Comparison of ENCODE assay signal across 16 cellular contexts in the genomic region with DNA sequence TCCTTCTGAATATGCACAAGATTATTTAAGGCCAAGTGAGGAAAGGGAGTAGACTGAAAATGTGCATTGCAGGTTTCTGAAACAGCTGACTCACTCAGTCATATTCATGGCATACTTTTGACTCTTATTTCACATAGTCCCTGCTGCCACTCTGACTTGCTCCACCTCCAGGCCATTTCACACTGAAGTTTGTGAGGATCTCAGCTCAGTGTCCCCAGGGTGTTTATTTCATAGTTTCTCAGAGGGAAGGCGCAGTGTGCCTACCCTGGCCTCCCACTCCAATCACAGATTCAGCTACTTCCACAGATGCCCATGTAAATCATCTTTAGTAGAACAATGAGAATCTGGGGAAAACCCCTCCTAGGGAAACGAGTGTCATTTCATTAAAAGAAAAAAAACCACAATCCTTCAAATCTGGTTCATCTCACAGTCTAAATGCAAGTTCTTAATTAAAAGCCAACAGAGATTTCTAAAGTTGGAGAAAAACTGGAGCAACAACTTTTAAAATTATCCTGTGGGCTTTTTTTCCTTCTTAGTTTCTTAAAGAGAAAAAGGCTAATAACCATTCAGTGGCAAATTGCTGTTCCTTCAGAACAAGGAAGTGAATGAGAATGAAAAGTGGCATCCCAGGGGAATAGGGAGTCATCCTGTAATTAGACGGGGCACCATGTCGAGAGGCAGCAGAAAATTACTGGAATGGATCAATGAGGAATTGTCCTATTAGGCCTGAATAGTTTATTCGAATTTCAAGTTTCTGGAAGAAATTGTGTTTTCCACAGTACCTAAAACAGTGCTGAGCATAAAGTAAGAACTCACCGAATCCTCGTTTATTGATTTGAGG.
A peak's percentile ranks its signal among the peaks of the same experiment; 100 is the strongest.
DNase-seq lines count a peak whose midpoint lies in the region; ATAC-seq, FAIRE-seq and TF ChIP-seq lines count a peak whose summit lies in the region.
"Had no signal": no experiment of that assay in that cellular context is flagged by ENCODE, and none has a peak within 500 bp of the region (broad histone marks: within the 10 kb centered on the region; RNA-seq: fewer than 3 reads in every experiment).

No MANE protein-coding gene starts in this region.

- no peak for TF ChIP-seq RAD21 in HepG2 (CRISPR knock-in tag; IDR thresholded peaks at IDR 0.05)

- H2AFZ ChIP-seq in HepG2 (ENCODE audit: low read length): no peak overlapping the region
- H2AFZ ChIP-seq: parathyroid adenoma had no signal

- no TSS peak for BruUV-seq in HepG2 (replicated peaks; lab: Mats Ljungman, UMichigan)

- in situ Hi-C loops in HepG2 (cut with HindIII; ENCODE audit: extremely low pct_ligation_motif_present, low pct_unique_long_range_greater_than_20kb): no loop called here

- no peak overlapping the region for H3K27ac ChIP-seq in HepG2 (ENCODE audit: extremely low read length, insufficient read depth, low read length)
- H3K27ac ChIP-seq: colonic mucosa, lower lobe of right lung, parathyroid adenoma, RWPE1, thoracic aorta had no signal

- no peaks in the 10 kb centered on the region for H3K9me3 ChIP-seq in HepG2 (ENCODE audit: low read length)
- H3K9me3 ChIP-seq: colonic mucosa, lower lobe of right lung, thoracic aorta had no signal

- ATAC-seq in GM18519 (IDR thresholded peaks at IDR 0.05; ENCODE audit: low FRiP score, unreplicated experiment): peak; percentile 46
- peak; percentile 43 for ATAC-seq in HG03565 (IDR thresholded peaks at IDR 0.05; ENCODE audit: unreplicated experiment)
- ATAC-seq in WTC11: peak; percentile 74
- no peak for ATAC-seq in HepG2
- ATAC-seq: activated CD4-positive, CD25-positive, alpha-beta regulatory T cell treated with anti-CD3 and anti-CD28 coated beads, Interleukin-2, amount 50 U/mL, for 24 hours; lower lobe of right lung had no signal

- FAIRE-seq in HepG2 (lab: Jason Lieb, UNC): no peak

- H3K36me3 ChIP-seq in HepG2 (replicated peaks in 1 of 2; ENCODE audit: control insufficient read depth in 1 of 2, insufficient read depth in 2 of 2, low read length in 2 of 2): no peaks in the 10 kb centered on the region
- H3K36me3 ChIP-seq: colonic mucosa, lower lobe of right lung, thoracic aorta had no signal

- no peaks in the 10 kb centered on the region for H3K4me1 ChIP-seq in HepG2 (ENCODE audit: insufficient read depth, low read length)
- H3K4me1 ChIP-seq: colonic mucosa, lower lobe of right lung, parathyroid adenoma had no signal

- H3K79me2 ChIP-seq in HepG2 (ENCODE audit: insufficient read depth, low read length): no peaks in the 10 kb centered on the region
- H3K79me2 ChIP-seq: parathyroid adenoma had no signal

- peaks cover 25% of the 10 kb centered on the region for H3K4me1 Mint-ChIP-seq in WTC11
- H3K4me1 Mint-ChIP-seq in mesothelial cell of epicardium: peaks cover 30% of the 10 kb centered on the region
- no peaks in the 10 kb centered on the region for H3K4me1 Mint-ChIP-seq in activated T-cell treated with anti-CD3 and anti-CD28 coated beads, Interleukin-2, amount 50 U/mL, for 24 hours (ENCODE audit: low read depth)

- H3K9ac ChIP-seq in HepG2 (ENCODE audit: insufficient read depth, low read depth, low read length): no peak overlapping the region
- H3K9ac ChIP-seq: parathyroid adenoma had no signal

- H3K36me3 Mint-ChIP-seq in WTC11 (no peaks in the 10 kb centered on the region), mesothelial cell of epicardium (no peaks in the 10 kb centered on the region)
- H3K36me3 Mint-ChIP-seq in activated T-cell treated with anti-CD3 and anti-CD28 coated beads, Interleukin-2, amount 50 U/mL, for 24 hours (ENCODE audit: low read depth): no peaks in the 10 kb centered on the region

- H3K9me3 Mint-ChIP-seq in WTC11 (no peaks in the 10 kb centered on the region), mesothelial cell of epicardium (no peaks in the 10 kb centered on the region)
- H3K9me3 Mint-ChIP-seq in activated T-cell treated with anti-CD3 and anti-CD28 coated beads, Interleukin-2, amount 50 U/mL, for 24 hours: no peaks in the 10 kb centered on the region

- POLR2A ChIA-PET in WTC11 (lab: Charles Lee) (no interaction called here), HepG2 (lab: Yijun Ruan, JAX) (no interaction called here)

- intact Hi-C loops in HepG2 (cut with micrococcal nuclease; ENCODE audit: unreplicated experiment): no loop called here

- H3K27me3 Mint-ChIP-seq in WTC11 (ENCODE audit: low read depth): no peaks in the 10 kb centered on the region
- H3K27me3 Mint-ChIP-seq in mesothelial cell of epicardium (ENCODE audit: low read depth): peaks cover 2% of the 10 kb centered on the region
- no peaks in the 10 kb centered on the region for H3K27me3 Mint-ChIP-seq in activated T-cell treated with anti-CD3 and anti-CD28 coated beads, Interleukin-2, amount 50 U/mL, for 24 hours

- no peak for TF ChIP-seq POLR2A in HepG2 (IDR thresholded peaks at IDR 0.05; ENCODE audit: insufficient read depth in 1 of 2, low read depth in 2 of 2, low read length in 2 of 2)

- WGBS in HepG2 (ENCODE audit: low lambda C conversion rate): 28% methylated on average over 7 of the region's 7 CpGs

- TF ChIP-seq CTCF in WTC11 (IDR thresholded peaks at IDR 0.05) (no peak), mesothelial cell of epicardium (IDR thresholded peaks at IDR 0.05; ENCODE audit: unreplicated experiment) (no peak), HepG2 (CRISPR knock-in tag; IDR thresholded peaks at IDR 0.05) (no peak)

- H3K27ac Mint-ChIP-seq in WTC11 (peak overlapping the region; percentile 69; the same call in 1 of the 2 replicates), mesothelial cell of epicardium (peak overlapping the region; percentile 74)
- H3K27ac Mint-ChIP-seq in activated T-cell treated with anti-CD3 and anti-CD28 coated beads, Interleukin-2, amount 50 U/mL, for 24 hours: no peak overlapping the region

- H3K27me3 ChIP-seq in HepG2 (ENCODE audit: control insufficient read depth in 1 of 2, insufficient read depth in 2 of 2, low read length in 2 of 2): no peaks in the 10 kb centered on the region
- H3K27me3 ChIP-seq: colonic mucosa had no signal

- TF ChIP-seq EP300 in HepG2 (IDR thresholded peaks at IDR 0.05; ENCODE audit: low read depth in 2 of 2, low read length in 2 of 2) (no peak), HepG2 (CRISPR knock-in tag; IDR thresholded peaks at IDR 0.05; ENCODE audit: borderline replicate concordance) (no peak)

- H3K4me3 Mint-ChIP-seq in WTC11 (no peak overlapping the region), mesothelial cell of epicardium (no peak overlapping the region)
- H3K4me3 Mint-ChIP-seq in activated T-cell treated with anti-CD3 and anti-CD28 coated beads, Interleukin-2, amount 50 U/mL, for 24 hours: no peak overlapping the region

- no peaks in the 10 kb centered on the region for H4K20me1 ChIP-seq in HepG2 (ENCODE audit: insufficient read depth, low read length)

- DNase-seq in WTC11 (ENCODE audit: low spot score): no peak
- DNase-seq in mesothelial cell of epicardium (ENCODE audit: low spot score in 2 of 2, unreplicated experiment in 2 of 2): no peak
- no peak for DNase-seq in activated T-cell treated with anti-CD3 and anti-CD28 coated beads, Interleukin-2, amount 50 U/mL, for 24 hours
- no peak for DNase-seq in DMS114 treated with DMSO at 0.1 percent for 48 hours (lab: John Stamatoyannopoulos, UW; ENCODE audit: unreplicated experiment)
- DNase-seq in HepG2 (ENCODE audit: low spot score): no peak
- DNase-seq: colonic mucosa, DND-41, HCEC 1CT, lower lobe of right lung, NCI-H1048 had no signal

- CTCF ChIA-PET in WTC11 (lab: Charles Lee) (no interaction called here), HepG2 (lab: Yijun Ruan, JAX; ENCODE audit: low intra/inter-chr PET ratio, low total read pairs) (no interaction called here)

- no peak overlapping the region for H3K4me3 ChIP-seq in HepG2 (replicated peaks in 1 of 3; ENCODE audit: insufficient read depth in 1 of 3, low read depth in 2 of 3, low read length in 3 of 3)
- H3K4me3 ChIP-seq: colonic mucosa, lower lobe of right lung, thoracic aorta had no signal

- H3K4me2 ChIP-seq in HepG2 (ENCODE audit: low read depth, low read length): no peak overlapping the region

TF ChIP-seq in WTC11, 78 proteins besides CTCF, POLR2A, EP300 and RAD21 (continues in another document):
- TF ChIP-seq, protein P1, sequence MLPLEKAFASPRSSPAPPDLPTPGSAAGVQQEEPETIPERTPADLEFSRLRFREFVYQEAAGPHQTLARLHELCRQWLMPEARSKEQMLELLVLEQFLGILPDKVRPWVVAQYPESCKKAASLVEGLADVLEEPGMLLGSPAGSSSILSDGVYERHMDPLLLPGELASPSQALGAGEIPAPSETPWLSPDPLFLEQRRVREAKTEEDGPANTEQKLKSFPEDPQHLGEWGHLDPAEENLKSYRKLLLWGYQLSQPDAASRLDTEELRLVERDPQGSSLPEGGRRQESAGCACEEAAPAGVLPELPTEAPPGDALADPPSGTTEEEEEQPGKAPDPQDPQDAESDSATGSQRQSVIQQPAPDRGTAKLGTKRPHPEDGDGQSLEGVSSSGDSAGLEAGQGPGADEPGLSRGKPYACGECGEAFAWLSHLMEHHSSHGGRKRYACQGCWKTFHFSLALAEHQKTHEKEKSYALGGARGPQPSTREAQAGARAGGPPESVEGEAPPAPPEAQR (CRISPR knock-in tag; IDR thresholded peaks at IDR 0.05): no peak
- TF ChIP-seq NFATC4 (CRISPR knock-in tag; IDR thresholded peaks at IDR 0.05): no peak
- TF ChIP-seq, protein P2, sequence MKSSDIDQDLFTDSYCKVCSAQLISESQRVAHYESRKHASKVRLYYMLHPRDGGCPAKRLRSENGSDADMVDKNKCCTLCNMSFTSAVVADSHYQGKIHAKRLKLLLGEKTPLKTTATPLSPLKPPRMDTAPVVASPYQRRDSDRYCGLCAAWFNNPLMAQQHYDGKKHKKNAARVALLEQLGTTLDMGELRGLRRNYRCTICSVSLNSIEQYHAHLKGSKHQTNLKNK (CRISPR knock-in tag; IDR thresholded peaks at IDR 0.05): no peak

TF ChIP-seq in HepG2, 621 proteins besides CTCF, POLR2A, EP300 and RAD21 (continues in another document):
- TF ChIP-seq ZSCAN20 (CRISPR knock-in tag; IDR thresholded peaks at IDR 0.05; ENCODE audit: borderline replicate concordance): no peak
- no peak for TF ChIP-seq ARNT2 (CRISPR knock-in tag; IDR thresholded peaks at IDR 0.05; ENCODE audit: low read depth)
- TF ChIP-seq, protein P3, sequence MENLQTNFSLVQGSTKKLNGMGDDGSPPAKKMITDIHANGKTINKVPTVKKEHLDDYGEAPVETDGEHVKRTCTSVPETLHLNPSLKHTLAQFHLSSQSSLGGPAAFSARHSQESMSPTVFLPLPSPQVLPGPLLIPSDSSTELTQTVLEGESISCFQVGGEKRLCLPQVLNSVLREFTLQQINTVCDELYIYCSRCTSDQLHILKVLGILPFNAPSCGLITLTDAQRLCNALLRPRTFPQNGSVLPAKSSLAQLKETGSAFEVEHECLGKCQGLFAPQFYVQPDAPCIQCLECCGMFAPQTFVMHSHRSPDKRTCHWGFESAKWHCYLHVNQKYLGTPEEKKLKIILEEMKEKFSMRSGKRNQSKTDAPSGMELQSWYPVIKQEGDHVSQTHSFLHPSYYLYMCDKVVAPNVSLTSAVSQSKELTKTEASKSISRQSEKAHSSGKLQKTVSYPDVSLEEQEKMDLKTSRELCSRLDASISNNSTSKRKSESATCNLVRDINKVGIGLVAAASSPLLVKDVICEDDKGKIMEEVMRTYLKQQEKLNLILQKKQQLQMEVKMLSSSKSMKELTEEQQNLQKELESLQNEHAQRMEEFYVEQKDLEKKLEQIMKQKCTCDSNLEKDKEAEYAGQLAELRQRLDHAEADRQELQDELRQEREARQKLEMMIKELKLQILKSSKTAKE (CRISPR knock-in tag; IDR thresholded peaks at IDR 0.05; ENCODE audit: borderline replicate concordance): no peak
